Comparison of ENCODE assay signal across 1 cellular context in genomic region chr1:1318131-1318652, GRCh38.
TF ChIP-seq lines count a peak whose summit lies in the region.

No MANE protein-coding gene starts in this region.

TF ChIP-seq in K562, 482 proteins besides CTCF, POLR2A, EP300 and RAD21 (continued from another document and continues in another):
- peak; percentile 5; the same call in 1 of the 2 replicates for TF ChIP-seq ZFX (CRISPR knock-in tag; IDR thresholded peaks at IDR 0.05)
- no peak for TF ChIP-seq ATF1 (CRISPR knock-in tag; IDR thresholded peaks at IDR 0.05)
- TF ChIP-seq ATF1 (tag; IDR thresholded peaks at IDR 0.05): no peak
- TF ChIP-seq RBM14 (IDR thresholded peaks at IDR 0.05; ENCODE audit: borderline replicate concordance, insufficient read depth, low read depth, low read length): no peak
- TF ChIP-seq NCOA6 (IDR thresholded peaks at IDR 0.05): no peak
- no peak for TF ChIP-seq AFF1 (IDR thresholded peaks at IDR 0.05; ENCODE audit: low read depth in 1 of 2, partially characterized antibody in 2 of 2)
- no peak for TF ChIP-seq CAMTA2 (CRISPR knock-in tag; conservative IDR thresholded peaks at IDR 0.05)
- no peak for TF ChIP-seq MIER1 (IDR thresholded peaks at IDR 0.05; ENCODE audit: low read depth)
- TF ChIP-seq MTF1 (CRISPR knock-in tag; IDR thresholded peaks at IDR 0.05; ENCODE audit: borderline replicate concordance): no peak
- TF ChIP-seq ZNF707 (CRISPR knock-in tag; conservative IDR thresholded peaks at IDR 0.05): no peak
- TF ChIP-seq TAF9B (IDR thresholded peaks at IDR 0.05; ENCODE audit: partially characterized antibody): no peak
- no peak for TF ChIP-seq ZNF395 (CRISPR knock-in tag; IDR thresholded peaks at IDR 0.05)
- TF ChIP-seq E2F1 (CRISPR knock-in tag; IDR thresholded peaks at IDR 0.05): no peak
- TF ChIP-seq FOXA1 (IDR thresholded peaks at IDR 0.05; ENCODE audit: borderline replicate concordance): no peak
- TF ChIP-seq, protein P1, sequence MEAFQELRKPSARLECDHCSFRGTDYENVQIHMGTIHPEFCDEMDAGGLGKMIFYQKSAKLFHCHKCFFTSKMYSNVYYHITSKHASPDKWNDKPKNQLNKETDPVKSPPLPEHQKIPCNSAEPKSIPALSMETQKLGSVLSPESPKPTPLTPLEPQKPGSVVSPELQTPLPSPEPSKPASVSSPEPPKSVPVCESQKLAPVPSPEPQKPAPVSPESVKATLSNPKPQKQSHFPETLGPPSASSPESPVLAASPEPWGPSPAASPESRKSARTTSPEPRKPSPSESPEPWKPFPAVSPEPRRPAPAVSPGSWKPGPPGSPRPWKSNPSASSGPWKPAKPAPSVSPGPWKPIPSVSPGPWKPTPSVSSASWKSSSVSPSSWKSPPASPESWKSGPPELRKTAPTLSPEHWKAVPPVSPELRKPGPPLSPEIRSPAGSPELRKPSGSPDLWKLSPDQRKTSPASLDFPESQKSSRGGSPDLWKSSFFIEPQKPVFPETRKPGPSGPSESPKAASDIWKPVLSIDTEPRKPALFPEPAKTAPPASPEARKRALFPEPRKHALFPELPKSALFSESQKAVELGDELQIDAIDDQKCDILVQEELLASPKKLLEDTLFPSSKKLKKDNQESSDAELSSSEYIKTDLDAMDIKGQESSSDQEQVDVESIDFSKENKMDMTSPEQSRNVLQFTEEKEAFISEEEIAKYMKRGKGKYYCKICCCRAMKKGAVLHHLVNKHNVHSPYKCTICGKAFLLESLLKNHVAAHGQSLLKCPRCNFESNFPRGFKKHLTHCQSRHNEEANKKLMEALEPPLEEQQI (IDR thresholded peaks at IDR 0.05): no peak
- TF ChIP-seq SIX5 (IDR thresholded peaks at IDR 0.05; ENCODE audit: borderline replicate concordance in 1 of 2, insufficient read depth in 1 of 2, low read depth in 1 of 2, low read length in 2 of 2): no peak
- peak; percentile 73 for TF ChIP-seq SMARCE1 (IDR thresholded peaks at IDR 0.05)
- no peak for TF ChIP-seq KDM4B (IDR thresholded peaks at IDR 0.05; ENCODE audit: borderline replicate concordance in 2 of 2, low read depth in 1 of 2)
- TF ChIP-seq SREBF2 (CRISPR knock-in tag; IDR thresholded peaks at IDR 0.05): no peak
- no peak for TF ChIP-seq ILF3 (IDR thresholded peaks at IDR 0.05; ENCODE audit: borderline replicate concordance)
- TF ChIP-seq FOXK1 (CRISPR knock-in tag; IDR thresholded peaks at IDR 0.05; ENCODE audit: borderline replicate concordance): no peak
- no peak for TF ChIP-seq RBM15 (IDR thresholded peaks at IDR 0.05; ENCODE audit: insufficient read depth, low read length)
- no peak for TF ChIP-seq ZNF280B (CRISPR knock-in tag; IDR thresholded peaks at IDR 0.05)
- TF ChIP-seq KLF6 (CRISPR knock-in tag; IDR thresholded peaks at IDR 0.05; ENCODE audit: borderline replicate concordance): no peak
- no peak for TF ChIP-seq MEIS2 (IDR thresholded peaks at IDR 0.05; ENCODE audit: partially characterized antibody)
- TF ChIP-seq ZBTB9 (CRISPR knock-in tag; IDR thresholded peaks at IDR 0.05): no peak
- TF ChIP-seq ZNF232 (CRISPR knock-in tag; IDR thresholded peaks at IDR 0.05): no peak
- TF ChIP-seq MCM5 (IDR thresholded peaks at IDR 0.05; ENCODE audit: low read depth): no peak
- TF ChIP-seq, protein P2, sequence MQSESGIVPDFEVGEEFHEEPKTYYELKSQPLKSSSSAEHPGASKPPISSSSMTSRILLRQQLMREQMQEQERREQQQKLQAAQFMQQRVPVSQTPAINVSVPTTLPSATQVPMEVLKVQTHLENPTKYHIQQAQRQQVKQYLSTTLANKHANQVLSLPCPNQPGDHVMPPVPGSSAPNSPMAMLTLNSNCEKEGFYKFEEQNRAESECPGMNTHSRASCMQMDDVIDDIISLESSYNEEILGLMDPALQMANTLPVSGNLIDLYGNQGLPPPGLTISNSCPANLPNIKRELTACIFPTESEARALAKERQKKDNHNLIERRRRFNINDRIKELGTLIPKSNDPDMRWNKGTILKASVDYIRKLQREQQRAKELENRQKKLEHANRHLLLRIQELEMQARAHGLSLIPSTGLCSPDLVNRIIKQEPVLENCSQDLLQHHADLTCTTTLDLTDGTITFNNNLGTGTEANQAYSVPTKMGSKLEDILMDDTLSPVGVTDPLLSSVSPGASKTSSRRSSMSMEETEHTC (IDR thresholded peaks at IDR 0.05): no peak
- no peak for TF ChIP-seq CHD2 (IDR thresholded peaks at IDR 0.05; ENCODE audit: low read depth, low read length)
- TF ChIP-seq U2AF2 (optimal IDR thresholded peaks at IDR 0.05; ENCODE audit: low read depth, low read length): no peak
- TF ChIP-seq HCFC1 (IDR thresholded peaks at IDR 0.05; ENCODE audit: low read depth, low read length): no peak
- TF ChIP-seq NUFIP1 (IDR thresholded peaks at IDR 0.05; ENCODE audit: partially characterized antibody): no peak
- no peak for TF ChIP-seq ZNF23 (CRISPR knock-in tag; IDR thresholded peaks at IDR 0.05)
- TF ChIP-seq FOS (IDR thresholded peaks at IDR 0.05; ENCODE audit: extremely low read depth, insufficient read length): peak; percentile 57
- no peak for TF ChIP-seq NFE2L1 (tag; IDR thresholded peaks at IDR 0.05; ENCODE audit: borderline replicate concordance, low read depth)
- TF ChIP-seq ZNF217 (CRISPR knock-in tag; IDR thresholded peaks at IDR 0.05): no peak
- TF ChIP-seq GATA2 (CRISPR knock-in tag; IDR thresholded peaks at IDR 0.05): no peak
- no peak for TF ChIP-seq ZKSCAN1 (IDR thresholded peaks at IDR 0.05; ENCODE audit: low read depth, low read length)
- TF ChIP-seq, protein P3, sequence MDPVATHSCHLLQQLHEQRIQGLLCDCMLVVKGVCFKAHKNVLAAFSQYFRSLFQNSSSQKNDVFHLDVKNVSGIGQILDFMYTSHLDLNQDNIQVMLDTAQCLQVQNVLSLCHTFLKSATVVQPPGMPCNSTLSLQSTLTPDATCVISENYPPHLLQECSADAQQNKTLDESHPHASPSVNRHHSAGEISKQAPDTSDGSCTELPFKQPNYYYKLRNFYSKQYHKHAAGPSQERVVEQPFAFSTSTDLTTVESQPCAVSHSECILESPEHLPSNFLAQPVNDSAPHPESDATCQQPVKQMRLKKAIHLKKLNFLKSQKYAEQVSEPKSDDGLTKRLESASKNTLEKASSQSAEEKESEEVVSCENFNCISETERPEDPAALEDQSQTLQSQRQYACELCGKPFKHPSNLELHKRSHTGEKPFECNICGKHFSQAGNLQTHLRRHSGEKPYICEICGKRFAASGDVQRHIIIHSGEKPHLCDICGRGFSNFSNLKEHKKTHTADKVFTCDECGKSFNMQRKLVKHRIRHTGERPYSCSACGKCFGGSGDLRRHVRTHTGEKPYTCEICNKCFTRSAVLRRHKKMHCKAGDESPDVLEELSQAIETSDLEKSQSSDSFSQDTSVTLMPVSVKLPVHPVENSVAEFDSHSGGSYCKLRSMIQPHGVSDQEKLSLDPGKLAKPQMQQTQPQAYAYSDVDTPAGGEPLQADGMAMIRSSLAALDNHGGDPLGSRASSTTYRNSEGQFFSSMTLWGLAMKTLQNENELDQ (CRISPR knock-in tag; IDR thresholded peaks at IDR 0.05; ENCODE audit: borderline replicate concordance): no peak
- TF ChIP-seq, protein P4, sequence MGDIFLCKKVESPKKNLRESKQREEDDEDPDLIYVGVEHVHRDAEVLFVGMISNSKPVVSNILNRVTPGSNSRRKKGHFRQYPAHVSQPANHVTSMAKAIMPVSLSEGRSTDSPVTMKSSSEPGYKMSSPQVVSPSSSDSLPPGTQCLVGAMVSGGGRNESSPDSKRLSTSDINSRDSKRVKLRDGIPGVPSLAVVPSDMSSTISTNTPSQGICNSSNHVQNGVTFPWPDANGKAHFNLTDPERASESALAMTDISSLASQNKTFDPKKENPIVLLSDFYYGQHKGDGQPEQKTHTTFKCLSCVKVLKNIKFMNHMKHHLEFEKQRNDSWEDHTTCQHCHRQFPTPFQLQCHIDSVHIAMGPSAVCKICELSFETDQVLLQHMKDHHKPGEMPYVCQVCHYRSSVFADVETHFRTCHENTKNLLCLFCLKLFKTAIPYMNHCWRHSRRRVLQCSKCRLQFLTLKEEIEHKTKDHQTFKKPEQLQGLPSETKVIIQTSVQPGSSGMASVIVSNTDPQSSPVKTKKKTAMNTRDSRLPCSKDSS (IDR thresholded peaks at IDR 0.05; ENCODE audit: low read depth, partially characterized antibody): no peak
- TF ChIP-seq BRF1 (IDR thresholded peaks at IDR 0.05; ENCODE audit: borderline replicate concordance, extremely low read depth, insufficient read length): no peak
- TF ChIP-seq, protein P5, sequence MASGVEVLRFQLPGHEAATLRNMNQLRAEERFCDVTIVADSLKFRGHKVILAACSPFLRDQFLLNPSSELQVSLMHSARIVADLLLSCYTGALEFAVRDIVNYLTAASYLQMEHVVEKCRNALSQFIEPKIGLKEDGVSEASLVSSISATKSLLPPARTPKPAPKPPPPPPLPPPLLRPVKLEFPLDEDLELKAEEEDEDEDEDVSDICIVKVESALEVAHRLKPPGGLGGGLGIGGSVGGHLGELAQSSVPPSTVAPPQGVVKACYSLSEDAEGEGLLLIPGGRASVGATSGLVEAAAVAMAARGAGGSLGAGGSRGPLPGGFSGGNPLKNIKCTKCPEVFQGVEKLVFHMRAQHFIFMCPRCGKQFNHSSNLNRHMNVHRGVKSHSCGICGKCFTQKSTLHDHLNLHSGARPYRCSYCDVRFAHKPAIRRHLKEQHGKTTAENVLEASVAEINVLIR (CRISPR knock-in tag; IDR thresholded peaks at IDR 0.05): no peak
